8 cellular contexts compared by ENCODE assay signal in the genomic region with DNA sequence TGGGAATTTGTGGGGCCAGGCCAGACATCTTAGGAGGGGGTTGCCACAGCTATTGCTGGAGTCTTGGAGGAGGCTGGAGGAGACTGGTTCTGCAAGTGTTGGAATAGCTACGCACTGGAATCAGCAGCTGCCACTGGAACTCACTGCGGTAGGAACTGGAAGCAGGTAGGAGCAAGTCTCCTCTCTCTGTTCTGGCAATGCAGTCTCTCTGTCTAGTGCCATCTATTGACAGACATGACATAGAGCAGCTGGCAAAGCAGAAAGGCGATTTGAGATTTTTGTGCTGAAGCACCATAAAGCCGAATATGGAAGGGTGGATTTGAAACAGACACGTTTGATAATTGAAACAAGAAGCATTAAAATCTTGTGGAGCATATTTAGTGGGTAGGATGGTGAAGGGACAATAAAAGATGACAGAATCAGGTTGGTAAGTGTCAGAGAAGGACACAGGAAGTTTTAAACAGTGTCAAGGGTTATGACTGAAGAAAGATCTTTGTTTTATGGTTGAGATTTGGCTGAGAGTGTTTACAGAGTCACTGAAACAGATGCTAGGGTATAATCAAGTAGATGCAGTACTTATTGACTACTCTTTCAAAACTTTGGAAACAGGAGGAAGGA. TPM values are rescaled to one million over a fixed set of nuclear protein-coding genes. Genes with fewer than 3 reads are reported as not detected.
DNase-seq lines count a peak whose midpoint lies in the region; ATAC-seq and TF ChIP-seq lines count a peak whose summit lies in the region.

No MANE protein-coding gene starts in this region.

- POLR2A ChIA-PET in AG04449 (lab: Yijun Ruan, JAX): interaction anchor here (0.5 to 1.0 kb wide), 3 partner anchors 25 to 136 kb away, joined by 3 read pairs; no protein-coding TSS in a partner anchor

- CTCF ChIA-PET in AG04449 (lab: Yijun Ruan, JAX): interaction anchor here (0.7 to 3.9 kb wide), 31 partner anchors 10 to 132 kb away, joined by 3 to 66 read pairs (median 5); no protein-coding TSS in a partner anchor

- H3K4me3 ChIP-seq in AG04449 (ENCODE audit: low read depth, low read length) (no peak overlapping the region), WERI-Rb-1 (ENCODE audit: low read depth, low read length) (no peak overlapping the region)

- TF ChIP-seq CTCF in AG04449 (IDR thresholded peaks at IDR 0.05; ENCODE audit: insufficient read depth, low read length, missing control alignments) (peak; percentile 70), GM12873 (IDR thresholded peaks at IDR 0.05; ENCODE audit: insufficient read depth, low read depth, low read length, missing control alignments) (peak; percentile 79), WERI-Rb-1 (IDR thresholded peaks at IDR 0.05; ENCODE audit: low read depth, low read length) (peak; percentile 95)

- peak; percentile 83 for ATAC-seq in HG02938 (IDR thresholded peaks at IDR 0.05; ENCODE audit: unreplicated experiment)
- peak; percentile 92 for ATAC-seq in Right ventricle myocardium superior (ENCODE audit: poor library complexity)
- no peak for ATAC-seq in HG02623 (IDR thresholded peaks at IDR 0.05; ENCODE audit: unreplicated experiment)

- no peaks in the 10 kb centered on the region for H3K9me3 ChIP-seq in WERI-Rb-1 (ENCODE audit: severe bottlenecking)

- DNase-seq in AG04449 (ENCODE audit: low read depth, low spot score) (no peak), NCI-H2081 treated with DMSO at 0.1 percent for 48 hours (lab: John Stamatoyannopoulos, UW) (peak; percentile 19), WERI-Rb-1 (peak; percentile 61), Right ventricle myocardium superior (no peak), renal cortical epithelial cell (ENCODE audit: low read depth) (peak; percentile 80)

- H3K27me3 ChIP-seq in WERI-Rb-1 (ENCODE audit: insufficient read depth, low read depth, severe bottlenecking): no peaks in the 10 kb centered on the region

- H3K27ac ChIP-seq in WERI-Rb-1: no peak overlapping the region

- H3K36me3 ChIP-seq in WERI-Rb-1: no peaks in the 10 kb centered on the region

- intact Hi-C loops in Right ventricle myocardium superior (cut with DNase I): no loop called here

RNA-seq across cellular contexts. Expression of a gene that starts 23.5 kb away (rescaled TPM):
- total RNA-seq in Right ventricle myocardium superior (196 TPM), renal cortical epithelial cell (0.35 and 1.2 TPM in 2 replicates)

RNA-seq across cellular contexts. Expression of a gene that starts 29.3 kb away (rescaled TPM):
- 10.2 TPM for total RNA-seq in Right ventricle myocardium superior
- 42.5 and 62.1 TPM in 2 replicates for total RNA-seq in renal cortical epithelial cell

Comparison
In these comparisons a context has a peak if more than half of its experiments do, and no peak if none do; other contexts are left out.
1. DNase-seq: peak in NCI-H2081 treated with DMSO at 0.1 percent for 48 hours (single experiment), WERI-Rb-1 (single experiment) and renal cortical epithelial cell (single experiment); none in AG04449 (single experiment) and Right ventricle myocardium superior (single experiment).
2. RNA of a gene that starts 23.5 kb away (total RNA-seq): 196 TPM in Right ventricle myocardium superior (single experiment); 0.35 to 1.2 TPM in renal cortical epithelial cell; every median in the first group is over 10 times any median in the second.
3. Peak in every context shown above with its lines, with median percentiles within 50 percentile points of each other: CTCF ChIP-seq.